Comparison of ENCODE assay signal across 3 cellular contexts in genomic region chr12:48107252-48107613, GRCh38.
TF ChIP-seq lines count a peak whose summit lies in the region.

No MANE protein-coding gene starts in this region.

TF ChIP-seq in SK-N-SH, 30 proteins besides CTCF, POLR2A, EP300 and RAD21:
- TF ChIP-seq FOXJ3 (CRISPR knock-in tag; IDR thresholded peaks at IDR 0.05) = no peak
- no peak for TF ChIP-seq NRF1 (IDR thresholded peaks at IDR 0.05; ENCODE audit: low read depth, low read length)
- no peak for TF ChIP-seq FOXM1 (IDR thresholded peaks at IDR 0.05; ENCODE audit: low read depth)
- TF ChIP-seq RFX5 (IDR thresholded peaks at IDR 0.05; ENCODE audit: low read length) = no peak
- TF ChIP-seq MEF2A (IDR thresholded peaks at IDR 0.05; ENCODE audit: borderline replicate concordance, low read depth) = no peak
- no peak for TF ChIP-seq RCOR1 (IDR thresholded peaks at IDR 0.05; ENCODE audit: low read length)
- no peak for TF ChIP-seq MXI1 (IDR thresholded peaks at IDR 0.05; ENCODE audit: low read depth, low read length)
- TF ChIP-seq JUND (IDR thresholded peaks at IDR 0.05) = no peak
- TF ChIP-seq, protein P1, sequence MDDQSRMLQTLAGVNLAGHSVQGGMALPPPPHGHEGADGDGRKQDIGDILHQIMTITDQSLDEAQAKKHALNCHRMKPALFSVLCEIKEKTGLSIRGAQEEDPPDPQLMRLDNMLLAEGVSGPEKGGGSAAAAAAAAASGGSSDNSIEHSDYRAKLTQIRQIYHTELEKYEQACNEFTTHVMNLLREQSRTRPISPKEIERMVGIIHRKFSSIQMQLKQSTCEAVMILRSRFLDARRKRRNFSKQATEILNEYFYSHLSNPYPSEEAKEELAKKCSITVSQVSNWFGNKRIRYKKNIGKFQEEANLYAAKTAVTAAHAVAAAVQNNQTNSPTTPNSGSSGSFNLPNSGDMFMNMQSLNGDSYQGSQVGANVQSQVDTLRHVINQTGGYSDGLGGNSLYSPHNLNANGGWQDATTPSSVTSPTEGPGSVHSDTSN (IDR thresholded peaks at IDR 0.05) = no peak
- no peak for TF ChIP-seq TCF12 (IDR thresholded peaks at IDR 0.05)
- no peak for TF ChIP-seq TAF1 (IDR thresholded peaks at IDR 0.05; ENCODE audit: borderline replicate concordance, low read depth, low read length)
- TF ChIP-seq RXRA (IDR thresholded peaks at IDR 0.05; ENCODE audit: borderline replicate concordance, low read depth) = no peak
- TF ChIP-seq IRF3 (IDR thresholded peaks at IDR 0.05; ENCODE audit: low read depth, low read length) = no peak
- no peak for TF ChIP-seq SMC3 (IDR thresholded peaks at IDR 0.05; ENCODE audit: low read depth, low read length)
- no peak for TF ChIP-seq NFIC (IDR thresholded peaks at IDR 0.05; ENCODE audit: borderline replicate concordance)
- no peak for TF ChIP-seq CHD2 (IDR thresholded peaks at IDR 0.05; ENCODE audit: low read length, partially characterized antibody)

TF ChIP-seq in SK-N-SH treated with all-trans-retinoic acid at 6 μM for 48 hours, 23 proteins besides CTCF, POLR2A, EP300 and RAD21:
- no peak for TF ChIP-seq ZFP3 (CRISPR knock-in tag; IDR thresholded peaks at IDR 0.05)
- TF ChIP-seq CSRNP3 (CRISPR knock-in tag; IDR thresholded peaks at IDR 0.05) = no peak
- no peak for TF ChIP-seq ZNF70 (CRISPR knock-in tag; IDR thresholded peaks at IDR 0.05)

TF ChIP-seq in K562, 482 proteins besides CTCF, POLR2A, EP300 and RAD21:
- TF ChIP-seq, protein P2, sequence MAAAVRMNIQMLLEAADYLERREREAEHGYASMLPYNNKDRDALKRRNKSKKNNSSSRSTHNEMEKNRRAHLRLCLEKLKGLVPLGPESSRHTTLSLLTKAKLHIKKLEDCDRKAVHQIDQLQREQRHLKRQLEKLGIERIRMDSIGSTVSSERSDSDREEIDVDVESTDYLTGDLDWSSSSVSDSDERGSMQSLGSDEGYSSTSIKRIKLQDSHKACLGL (CRISPR knock-in tag; IDR thresholded peaks at IDR 0.05; ENCODE audit: borderline replicate concordance, poor library complexity, severe bottlenecking) = no peak
- TF ChIP-seq, protein P3, sequence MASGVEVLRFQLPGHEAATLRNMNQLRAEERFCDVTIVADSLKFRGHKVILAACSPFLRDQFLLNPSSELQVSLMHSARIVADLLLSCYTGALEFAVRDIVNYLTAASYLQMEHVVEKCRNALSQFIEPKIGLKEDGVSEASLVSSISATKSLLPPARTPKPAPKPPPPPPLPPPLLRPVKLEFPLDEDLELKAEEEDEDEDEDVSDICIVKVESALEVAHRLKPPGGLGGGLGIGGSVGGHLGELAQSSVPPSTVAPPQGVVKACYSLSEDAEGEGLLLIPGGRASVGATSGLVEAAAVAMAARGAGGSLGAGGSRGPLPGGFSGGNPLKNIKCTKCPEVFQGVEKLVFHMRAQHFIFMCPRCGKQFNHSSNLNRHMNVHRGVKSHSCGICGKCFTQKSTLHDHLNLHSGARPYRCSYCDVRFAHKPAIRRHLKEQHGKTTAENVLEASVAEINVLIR (CRISPR knock-in tag; IDR thresholded peaks at IDR 0.05) = no peak
- TF ChIP-seq EGR1 (conservative IDR thresholded peaks at IDR 0.05) = no peak
- TF ChIP-seq PHB (CRISPR knock-in tag; IDR thresholded peaks at IDR 0.05) = no peak
- TF ChIP-seq, protein P4, sequence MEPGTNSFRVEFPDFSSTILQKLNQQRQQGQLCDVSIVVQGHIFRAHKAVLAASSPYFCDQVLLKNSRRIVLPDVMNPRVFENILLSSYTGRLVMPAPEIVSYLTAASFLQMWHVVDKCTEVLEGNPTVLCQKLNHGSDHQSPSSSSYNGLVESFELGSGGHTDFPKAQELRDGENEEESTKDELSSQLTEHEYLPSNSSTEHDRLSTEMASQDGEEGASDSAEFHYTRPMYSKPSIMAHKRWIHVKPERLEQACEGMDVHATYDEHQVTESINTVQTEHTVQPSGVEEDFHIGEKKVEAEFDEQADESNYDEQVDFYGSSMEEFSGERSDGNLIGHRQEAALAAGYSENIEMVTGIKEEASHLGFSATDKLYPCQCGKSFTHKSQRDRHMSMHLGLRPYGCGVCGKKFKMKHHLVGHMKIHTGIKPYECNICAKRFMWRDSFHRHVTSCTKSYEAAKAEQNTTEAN (CRISPR knock-in tag; IDR thresholded peaks at IDR 0.05) = no peak
- TF ChIP-seq RFX1 (IDR thresholded peaks at IDR 0.05) = no peak
- TF ChIP-seq ZNF121 (CRISPR knock-in tag; conservative IDR thresholded peaks at IDR 0.05) = no peak
- TF ChIP-seq GATA2 (CRISPR knock-in tag; IDR thresholded peaks at IDR 0.05) = no peak
- no peak for TF ChIP-seq PKNOX1 (IDR thresholded peaks at IDR 0.05)
- TF ChIP-seq WHSC1 (IDR thresholded peaks at IDR 0.05; ENCODE audit: low read length) = no peak
- TF ChIP-seq, protein P5, sequence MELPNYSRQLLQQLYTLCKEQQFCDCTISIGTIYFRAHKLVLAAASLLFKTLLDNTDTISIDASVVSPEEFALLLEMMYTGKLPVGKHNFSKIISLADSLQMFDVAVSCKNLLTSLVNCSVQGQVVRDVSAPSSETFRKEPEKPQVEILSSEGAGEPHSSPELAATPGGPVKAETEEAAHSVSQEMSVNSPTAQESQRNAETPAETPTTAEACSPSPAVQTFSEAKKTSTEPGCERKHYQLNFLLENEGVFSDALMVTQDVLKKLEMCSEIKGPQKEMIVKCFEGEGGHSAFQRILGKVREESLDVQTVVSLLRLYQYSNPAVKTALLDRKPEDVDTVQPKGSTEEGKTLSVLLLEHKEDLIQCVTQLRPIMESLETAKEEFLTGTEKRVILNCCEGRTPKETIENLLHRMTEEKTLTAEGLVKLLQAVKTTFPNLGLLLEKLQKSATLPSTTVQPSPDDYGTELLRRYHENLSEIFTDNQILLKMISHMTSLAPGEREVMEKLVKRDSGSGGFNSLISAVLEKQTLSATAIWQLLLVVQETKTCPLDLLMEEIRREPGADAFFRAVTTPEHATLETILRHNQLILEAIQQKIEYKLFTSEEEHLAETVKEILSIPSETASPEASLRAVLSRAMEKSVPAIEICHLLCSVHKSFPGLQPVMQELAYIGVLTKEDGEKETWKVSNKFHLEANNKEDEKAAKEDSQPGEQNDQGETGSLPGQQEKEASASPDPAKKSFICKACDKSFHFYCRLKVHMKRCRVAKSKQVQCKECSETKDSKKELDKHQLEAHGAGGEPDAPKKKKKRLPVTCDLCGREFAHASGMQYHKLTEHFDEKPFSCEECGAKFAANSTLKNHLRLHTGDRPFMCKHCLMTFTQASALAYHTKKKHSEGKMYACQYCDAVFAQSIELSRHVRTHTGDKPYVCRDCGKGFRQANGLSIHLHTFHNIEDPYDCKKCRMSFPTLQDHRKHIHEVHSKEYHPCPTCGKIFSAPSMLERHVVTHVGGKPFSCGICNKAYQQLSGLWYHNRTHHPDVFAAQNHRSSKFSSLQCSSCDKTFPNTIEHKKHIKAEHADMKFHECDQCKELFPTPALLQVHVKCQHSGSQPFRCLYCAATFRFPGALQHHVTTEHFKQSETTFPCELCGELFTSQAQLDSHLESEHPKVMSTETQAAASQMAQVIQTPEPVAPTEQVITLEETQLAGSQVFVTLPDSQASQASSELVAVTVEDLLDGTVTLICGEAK (IDR thresholded peaks at IDR 0.05) = no peak
- TF ChIP-seq, protein P5 (CRISPR knock-in tag; IDR thresholded peaks at IDR 0.05) = no peak
- TF ChIP-seq SRSF9 (IDR thresholded peaks at IDR 0.05; ENCODE audit: borderline replicate concordance, low read depth, low read length) = no peak
- TF ChIP-seq ZFP36 (IDR thresholded peaks at IDR 0.05; ENCODE audit: low read depth, low read length, partially characterized antibody) = no peak
- TF ChIP-seq SMAD2 (IDR thresholded peaks at IDR 0.05; ENCODE audit: low read depth, low read length) = no peak
- no peak for TF ChIP-seq PYGO2 (tag; IDR thresholded peaks at IDR 0.05)
- TF ChIP-seq ZNF764 (CRISPR knock-in tag; IDR thresholded peaks at IDR 0.05; ENCODE audit: low read depth) = no peak
- no peak for TF ChIP-seq OTX1 (CRISPR knock-in tag; IDR thresholded peaks at IDR 0.05)
- TF ChIP-seq, protein P6, sequence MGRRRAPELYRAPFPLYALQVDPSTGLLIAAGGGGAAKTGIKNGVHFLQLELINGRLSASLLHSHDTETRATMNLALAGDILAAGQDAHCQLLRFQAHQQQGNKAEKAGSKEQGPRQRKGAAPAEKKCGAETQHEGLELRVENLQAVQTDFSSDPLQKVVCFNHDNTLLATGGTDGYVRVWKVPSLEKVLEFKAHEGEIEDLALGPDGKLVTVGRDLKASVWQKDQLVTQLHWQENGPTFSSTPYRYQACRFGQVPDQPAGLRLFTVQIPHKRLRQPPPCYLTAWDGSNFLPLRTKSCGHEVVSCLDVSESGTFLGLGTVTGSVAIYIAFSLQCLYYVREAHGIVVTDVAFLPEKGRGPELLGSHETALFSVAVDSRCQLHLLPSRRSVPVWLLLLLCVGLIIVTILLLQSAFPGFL (CRISPR knock-in tag; IDR thresholded peaks at IDR 0.05) = no peak
